ENCODE assay signal across 12 cellular contexts in the genomic region with DNA sequence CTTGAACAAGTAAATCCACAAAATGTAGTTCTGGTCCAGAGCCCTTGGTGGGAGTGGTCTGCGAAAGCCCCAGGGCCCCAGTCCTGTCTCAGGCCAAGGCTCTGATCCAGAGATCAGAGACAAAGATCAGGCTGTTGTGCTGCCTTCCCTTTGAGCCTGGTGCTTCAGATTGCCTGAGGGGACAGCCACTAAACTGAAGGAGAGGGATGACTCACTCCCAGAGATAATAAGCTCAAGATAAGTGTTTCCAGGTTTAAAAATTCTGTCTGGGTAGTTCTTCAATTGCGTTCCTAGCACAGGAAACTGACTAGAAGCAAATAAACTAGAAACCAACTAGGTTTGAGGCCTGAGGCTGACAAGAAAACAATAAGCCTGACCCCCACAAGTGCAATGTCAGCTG.
DNase-seq lines count a peak whose midpoint lies in the region; ATAC-seq, FAIRE-seq and TF ChIP-seq lines count a peak whose summit lies in the region.
"Had no signal": no experiment of that assay in that cellular context is flagged by ENCODE, and none has a peak within 500 bp of the region (broad histone marks: within the 10 kb centered on the region; RNA-seq: fewer than 3 reads in every experiment).

No MANE protein-coding gene starts in this region.

- H3K27ac Mint-ChIP-seq in CD4-positive, alpha-beta T cell: no peak overlapping the region
- H3K27ac Mint-ChIP-seq: activated naive CD8-positive, alpha-beta T cell treated with anti-CD3 and anti-CD28 coated beads, Interleukin-2, amount 50 U/mL, for 24 hours had no signal

- no peak for ATAC-seq in CD4-positive, alpha-beta T cell (ENCODE audit: poor library complexity)
- ATAC-seq: activated naive CD8-positive, alpha-beta T cell treated with anti-CD3 and anti-CD28 coated beads, Interleukin-2, amount 50 U/mL, for 24 hours; right cardiac atrium had no signal

- no peaks in the 10 kb centered on the region for H3K4me1 Mint-ChIP-seq in CD4-positive, alpha-beta T cell (ENCODE audit: low read depth)
- H3K4me1 Mint-ChIP-seq: activated naive CD8-positive, alpha-beta T cell treated with anti-CD3 and anti-CD28 coated beads, Interleukin-2, amount 50 U/mL, for 24 hours had no signal

- H3K27me3 ChIP-seq in CD4-positive, alpha-beta T cell (ENCODE audit: control insufficient read depth, insufficient read depth, low read length): no peaks in the 10 kb centered on the region
- H3K27me3 ChIP-seq: thyroid gland had no signal

- CTCF ChIA-PET in CD4-positive, alpha-beta T cell (lab: Charles Lee): no interaction called here

- intact Hi-C loops in CD4-positive, alpha-beta T cell (cut with DNase I, micrococcal nuclease): no loop called here

- no peak overlapping the region for H3K4me3 Mint-ChIP-seq in CD4-positive, alpha-beta T cell
- H3K4me3 Mint-ChIP-seq: activated naive CD8-positive, alpha-beta T cell treated with anti-CD3 and anti-CD28 coated beads, Interleukin-2, amount 50 U/mL, for 24 hours had no signal

- DNase-seq in COLO829 (ENCODE audit: low spot score) (peak; percentile 97), HPDE6-E6E7 (ENCODE audit: extremely low spot score) (peak; percentile 42), T1000 (lab: John Stamatoyannopoulos, UW) (peak; percentile 60), iPS-NIHi7 (ENCODE audit: extremely low spot score) (peak; percentile 68), substantia nigra (lab: John Stamatoyannopoulos, UW) (no peak), frontal cortex (ENCODE audit: low spot score in 2 of 2) (no peak), NCI-H2196 (lab: John Stamatoyannopoulos, UW; ENCODE audit: unreplicated experiment) (no peak)
- DNase-seq in CD4-positive, alpha-beta T cell: no peak
- DNase-seq: activated naive CD8-positive, alpha-beta T cell treated with anti-CD3 and anti-CD28 coated beads, Interleukin-2, amount 50 U/mL, for 24 hours; DND-41; right cardiac atrium; thyroid gland had no signal

- POLR2A ChIA-PET in CD4-positive, alpha-beta T cell (lab: Charles Lee): no interaction called here

- H3K27ac ChIP-seq in CD4-positive, alpha-beta T cell (ENCODE audit: low read depth, low read length): no peak overlapping the region
- H3K27ac ChIP-seq in substantia nigra (ENCODE audit: low read depth, low read length, poor library complexity, severe bottlenecking): no peak overlapping the region
- H3K27ac ChIP-seq: thyroid gland had no signal

- no peaks in the 10 kb centered on the region for H3K36me3 Mint-ChIP-seq in CD4-positive, alpha-beta T cell (ENCODE audit: low read depth)

- peaks cover 25% of the 10 kb centered on the region for H3K27me3 Mint-ChIP-seq in CD4-positive, alpha-beta T cell

- no peak for FAIRE-seq in frontal cortex (lab: Jason Lieb, UNC)

- H3K9me3 Mint-ChIP-seq in CD4-positive, alpha-beta T cell: no peaks in the 10 kb centered on the region
- H3K9me3 Mint-ChIP-seq: activated naive CD8-positive, alpha-beta T cell treated with anti-CD3 and anti-CD28 coated beads, Interleukin-2, amount 50 U/mL, for 24 hours had no signal

- H3K9me3 ChIP-seq in CD4-positive, alpha-beta T cell (ENCODE audit: control insufficient read depth, low read length): no peaks in the 10 kb centered on the region
- H3K9me3 ChIP-seq: thyroid gland had no signal

- no peak for TF ChIP-seq CTCF in CD4-positive, alpha-beta T cell (IDR thresholded peaks at IDR 0.05)

Comparison
In these comparisons a context has a peak if more than half of its experiments do, and no peak if none do; other contexts are left out.
1. DNase-seq: peak in COLO829 (single experiment), HPDE6-E6E7 (single experiment), T1000 (single experiment) and iPS-NIHi7 (single experiment); none in CD4-positive, alpha-beta T cell (0 of 10), substantia nigra (0 of 49), frontal cortex (0 of 2) and NCI-H2196 (single experiment).